In genomic region chr2:134774786-134775641, GRCh38 we compare ENCODE assay signal across 12 cellular contexts. TPM values are rescaled to one million over a fixed set of nuclear protein-coding genes. Genes with fewer than 3 reads are reported as not detected.
A peak's percentile ranks its signal among the peaks of the same experiment; 100 is the strongest.
DNase-seq lines count a peak whose midpoint lies in the region; ATAC-seq and TF ChIP-seq lines count a peak whose summit lies in the region.
"Had no signal": no experiment of that assay in that cellular context is flagged by ENCODE, and none has a peak within 500 bp of the region (broad histone marks: within the 10 kb centered on the region; RNA-seq: fewer than 3 reads in every experiment).

No MANE protein-coding gene starts in this region.

- H3K79me2 ChIP-seq in mesendoderm (ENCODE audit: control insufficient read depth, insufficient read depth, low read length), result no peaks in the 10 kb centered on the region

- no peak overlapping the region for H3K9ac ChIP-seq in mesendoderm (ENCODE audit: low read length)

- H3K23ac ChIP-seq in mesendoderm (ENCODE audit: low read length), result no peak overlapping the region

- H3K4me3 Mint-ChIP-seq in activated T-helper 2 cell treated with anti-CD3 and anti-CD28 coated beads, Interferon-gamma antibody, Interleukin-2, Interleukin-4, amounts not matched to agents 10 μg/mL and 5 μg/mL and 100 μg/mL, durations not matched to agents 14 hours and 24 hours and 36 hours (ENCODE audit: low read depth), result no peak overlapping the region
- no peak overlapping the region for H3K4me3 Mint-ChIP-seq in natural killer cell
- H3K4me3 Mint-ChIP-seq: activated B cell treated with CpG ODN at 0.5 μM for 24 hours had no signal

- intact Hi-C loops in activated T-helper 2 cell treated with anti-CD3 and anti-CD28 coated beads, Interferon-gamma antibody, Interleukin-2, Interleukin-4, amounts not matched to agents 10 μg/mL and 5 μg/mL and 100 μg/mL, durations not matched to agents 14 hours and 24 hours and 36 hours (cut with micrococcal nuclease), result loop anchor here (2.0 kb wide), 1 partner anchor 60 kb away; no protein-coding TSS in a partner anchor
- intact Hi-C loops in natural killer cell (cut with micrococcal nuclease), result no loop called here

- no peak for TF ChIP-seq CTCF in natural killer cell (IDR thresholded peaks at IDR 0.05)

- no peak overlapping the region for H3K4ac ChIP-seq in mesendoderm (ENCODE audit: low read depth, low read length)

- no peaks in the 10 kb centered on the region for H3K36me3 ChIP-seq in mesendoderm (ENCODE audit: control insufficient read depth, insufficient read depth, low read length)
- H3K36me3 ChIP-seq: transverse colon had no signal

- no peak overlapping the region for H2BK120ac ChIP-seq in mesendoderm (ENCODE audit: low read depth, low read length)

- peak overlapping the region; percentile 81 for H3K56ac ChIP-seq in mesendoderm (ENCODE audit: low read length)

- no peaks in the 10 kb centered on the region for H3K79me1 ChIP-seq in mesendoderm (ENCODE audit: low read length)

- no peaks in the 10 kb centered on the region for H3K36me3 Mint-ChIP-seq in activated T-helper 2 cell treated with anti-CD3 and anti-CD28 coated beads, Interferon-gamma antibody, Interleukin-2, Interleukin-4, amounts not matched to agents 10 μg/mL and 5 μg/mL and 100 μg/mL, durations not matched to agents 14 hours and 24 hours and 36 hours (ENCODE audit: low read depth)
- H3K36me3 Mint-ChIP-seq in natural killer cell, result no peaks in the 10 kb centered on the region

- H2BK15ac ChIP-seq in mesendoderm (replicated peaks; ENCODE audit: low read depth), result no peak overlapping the region

- POLR2A ChIA-PET in HEK293T (lab: Yijun Ruan, JAX), result no interaction called here

- H2AK5ac ChIP-seq in mesendoderm (ENCODE audit: low read length), result no peak overlapping the region

- peak overlapping the region; percentile 96 for H3K18ac ChIP-seq in mesendoderm (ENCODE audit: low read length)

- no peak overlapping the region for H3K4me3 ChIP-seq in mesendoderm (ENCODE audit: low read length)
- H3K4me3 ChIP-seq: transverse colon had no signal

- peaks cover 9% of the 10 kb centered on the region for H3K27me3 Mint-ChIP-seq in activated T-helper 2 cell treated with anti-CD3 and anti-CD28 coated beads, Interferon-gamma antibody, Interleukin-2, Interleukin-4, amounts not matched to agents 10 μg/mL and 5 μg/mL and 100 μg/mL, durations not matched to agents 14 hours and 24 hours and 36 hours (ENCODE audit: low read depth)
- peaks cover 0 to 6% of the 10 kb centered on the region in 2 donors for H3K27me3 Mint-ChIP-seq in natural killer cell (ENCODE audit: low read depth in 2 of 2)
- H3K27me3 Mint-ChIP-seq: activated B cell treated with CpG ODN at 0.5 μM for 24 hours had no signal

- peaks cover 17% of the 10 kb centered on the region for H3K4me1 Mint-ChIP-seq in activated T-helper 2 cell treated with anti-CD3 and anti-CD28 coated beads, Interferon-gamma antibody, Interleukin-2, Interleukin-4, amounts not matched to agents 10 μg/mL and 5 μg/mL and 100 μg/mL, durations not matched to agents 14 hours and 24 hours and 36 hours (ENCODE audit: low read depth)
- H3K4me1 Mint-ChIP-seq in natural killer cell, result peaks cover 6 to 7% of the 10 kb centered on the region in 2 donors

- no peak for ATAC-seq in natural killer cell

- H3K4me2 ChIP-seq in mesendoderm (ENCODE audit: low read length), result no peak overlapping the region

- DNase-seq in NCI-H1092 treated with DMSO at 0.1 percent for 48 hours (lab: John Stamatoyannopoulos, UW) (peak; percentile 9), NCI-H1092 (lab: John Stamatoyannopoulos, UW) (no peak), NCI-H1930 (lab: John Stamatoyannopoulos, UW) (peak; percentile 15 to 70), mesendoderm (peak; percentile 92), natural killer cell (no peak), HEK293T (ENCODE audit: extremely low spot score) (no peak)
- DNase-seq in activated T-helper 2 cell treated with anti-CD3 and anti-CD28 coated beads, Interferon-gamma antibody, Interleukin-2, Interleukin-4, amounts not matched to agents 10 μg/mL and 5 μg/mL and 100 μg/mL, durations not matched to agents 14 hours and 24 hours and 36 hours (ENCODE audit: low spot score), result no peak
- no peak for DNase-seq in stimulated activated CD4-positive, alpha-beta T cell treated with anti-CD3 and anti-CD28 coated beads, Interleukin-15, amount 100 ng/mL, for 24 hours
- DNase-seq: 8988T, activated B cell treated with CpG ODN at 0.5 μM for 24 hours, MM.1S, transverse colon had no signal

- peaks cover 37% of the 10 kb centered on the region for H3K4me1 ChIP-seq in mesendoderm (ENCODE audit: control insufficient read depth, low read depth, low read length)
- H3K4me1 ChIP-seq: transverse colon had no signal

- no CpG with 5 or more reads among the region's 10 CpGs for WGBS in mesendoderm (ENCODE audit: extremely low coverage, insufficient coverage, low lambda C conversion rate)

- no peak overlapping the region for H4K5ac ChIP-seq in mesendoderm (ENCODE audit: low read length)

- no peak overlapping the region for H4K8ac ChIP-seq in mesendoderm (ENCODE audit: low read depth, low read length)

- H3K9me3 Mint-ChIP-seq in activated T-helper 2 cell treated with anti-CD3 and anti-CD28 coated beads, Interferon-gamma antibody, Interleukin-2, Interleukin-4, amounts not matched to agents 10 μg/mL and 5 μg/mL and 100 μg/mL, durations not matched to agents 14 hours and 24 hours and 36 hours, result no peaks in the 10 kb centered on the region
- H3K9me3 Mint-ChIP-seq in natural killer cell, result no peaks in the 10 kb centered on the region
- H3K9me3 Mint-ChIP-seq: activated B cell treated with CpG ODN at 0.5 μM for 24 hours had no signal

- peak overlapping the region; percentile 51 for H3K27ac Mint-ChIP-seq in activated T-helper 2 cell treated with anti-CD3 and anti-CD28 coated beads, Interferon-gamma antibody, Interleukin-2, Interleukin-4, amounts not matched to agents 10 μg/mL and 5 μg/mL and 100 μg/mL, durations not matched to agents 14 hours and 24 hours and 36 hours
- no peak overlapping the region for H3K27ac Mint-ChIP-seq in natural killer cell
- H3K27ac Mint-ChIP-seq: activated B cell treated with CpG ODN at 0.5 μM for 24 hours had no signal

- no peaks in the 10 kb centered on the region for H3K27me3 ChIP-seq in mesendoderm (ENCODE audit: insufficient read depth, low read length, poor library complexity)
- H3K27me3 ChIP-seq: transverse colon had no signal

- H3K27ac ChIP-seq in mesendoderm (ENCODE audit: low read depth, low read length), result peak overlapping the region; percentile 69
- H3K27ac ChIP-seq: transverse colon had no signal

- peak overlapping the region; percentile 91 for H2BK5ac ChIP-seq in mesendoderm (ENCODE audit: low read length)

- CTCF ChIA-PET in HEK293T (lab: Yijun Ruan, JAX), result interaction anchor here (0.7 kb wide), 1 partner anchor 128 kb away, joined by 3 read pairs; no protein-coding TSS in a partner anchor

TF ChIP-seq in HEK293T, 16 proteins besides CTCF, POLR2A, EP300 and RAD21:
- TF ChIP-seq L3MBTL2 (conservative IDR thresholded peaks at IDR 0.05) (no peak), FOXK2 (IDR thresholded peaks at IDR 0.05) (no peak), SP1 (IDR thresholded peaks at IDR 0.05) (no peak), ELF4 (IDR thresholded peaks at IDR 0.05) (no peak), BHLHE40 (IDR thresholded peaks at IDR 0.05; ENCODE audit: borderline replicate concordance) (no peak), CTBP1 (IDR thresholded peaks at IDR 0.05; ENCODE audit: borderline replicate concordance) (no peak), ZNF384 (IDR thresholded peaks at IDR 0.05) (no peak), PKNOX1 (IDR thresholded peaks at IDR 0.05) (no peak), FOXA1 (IDR thresholded peaks at IDR 0.05) (no peak), HDGF (IDR thresholded peaks at IDR 0.05; ENCODE audit: borderline replicate concordance) (no peak), LEF1 (IDR thresholded peaks at IDR 0.05; ENCODE audit: borderline replicate concordance) (no peak), SUZ12 (IDR thresholded peaks at IDR 0.05) (no peak)

RNA-seq across cellular contexts. Expression of gene TMEM163, which starts 56.2 kb away (rescaled TPM):
- total RNA-seq in activated T-helper 2 cell treated with anti-CD3 and anti-CD28 coated beads, Interferon-gamma antibody, Interleukin-2, Interleukin-4, amounts not matched to agents 10 μg/mL and 5 μg/mL and 100 μg/mL, durations not matched to agents 14 hours and 24 hours and 36 hours, result 0.09 and 0.27 TPM in 2 replicates
- polyA plus RNA-seq in mesendoderm (2013, experiment 1 of 2), result 0.25 TPM
- polyA plus RNA-seq in mesendoderm (2013, experiment 2 of 2), result 0.15 TPM
- 10 to 100 TPM in 2 of 3 donors, 1 to 10 TPM in 1; 6.8 to 11.6 (median 10.3) TPM for total RNA-seq in natural killer cell

Comparison
In these comparisons a context has a peak if more than half of its experiments do, and no peak if none do; other contexts are left out.
1. DNase-seq: peak in NCI-H1092 treated with DMSO at 0.1 percent for 48 hours (single experiment), NCI-H1930 (2 of 2) and mesendoderm (single experiment); none in NCI-H1092 (single experiment), activated T-helper 2 cell treated with anti-CD3 and anti-CD28 coated beads, Interferon-gamma antibody, Interleukin-2, Interleukin-4, amounts not matched to agents 10 μg/mL and 5 μg/mL and 100 μg/mL, durations not matched to agents 14 hours and 24 hours and 36 hours (single experiment), natural killer cell (single experiment), stimulated activated CD4-positive, alpha-beta T cell treated with anti-CD3 and anti-CD28 coated beads, Interleukin-15, amount 100 ng/mL, for 24 hours (single experiment) and HEK293T (single experiment).